ENCODE assay signal across 8 cellular contexts in genomic region chr5:64767959-64768357, GRCh38. TPM values are rescaled to one million over a fixed set of nuclear protein-coding genes. Genes with fewer than 3 reads are reported as not detected.
DNase-seq lines count a peak whose midpoint lies in the region; ATAC-seq and TF ChIP-seq lines count a peak whose summit lies in the region.

No MANE protein-coding gene starts in this region.

- H3K9me3 ChIP-seq in neural progenitor cell (ENCODE audit: low read depth): no peaks in the 10 kb centered on the region

- peaks cover 7% of the 10 kb centered on the region for H3F3A ChIP-seq in neural progenitor cell (ENCODE audit: low read depth)

- peak overlapping the region; percentile 90 for H3K4me3 ChIP-seq in neural progenitor cell

- H3K27me3 ChIP-seq in neural progenitor cell: no peaks in the 10 kb centered on the region

- H3K27ac Mint-ChIP-seq in WTC11 (peak overlapping the region; percentile 99), neural progenitor cell (peak overlapping the region; percentile 100)

- CTCF ChIA-PET in WTC11 (lab: Charles Lee): interaction anchor here (0.8 to 1.4 kb wide), 4 partner anchors 48 to 173 kb away, joined by 3 to 4 read pairs (median 3); no protein-coding TSS in a partner anchor

- H3K36me3 ChIP-seq in neural progenitor cell: peaks cover 4% of the 10 kb centered on the region

- peaks cover 94% of the 10 kb centered on the region for H3K79me2 ChIP-seq in neural progenitor cell (ENCODE audit: low read depth)

- POLR2A ChIA-PET in WTC11 (lab: Charles Lee): interaction anchor here (1.4 to 1.6 kb wide), 2 partner anchors 77 to 88 kb away, joined by 3 to 12 read pairs; partner anchors contain the start of gene SHISAL2B

- DNase-seq in ACHN (peak; percentile 7), WTC11 (ENCODE audit: low spot score) (peak; percentile 16), fibroblast of gingiva (ENCODE audit: low read depth) (peak; percentile 17), neural progenitor cell (ENCODE audit: low spot score) (peak; percentile 32), NCI-H1436 (lab: John Stamatoyannopoulos, UW) (no peak), pons (ENCODE audit: low spot score) (no peak)

- ATAC-seq in GM18907 (IDR thresholded peaks at IDR 0.05; ENCODE audit: unreplicated experiment) (peak; percentile 9), HG03175 (IDR thresholded peaks at IDR 0.05; ENCODE audit: unreplicated experiment) (peak; percentile 7), WTC11 (peak; percentile 13)

- H3K4me1 Mint-ChIP-seq in WTC11 (peaks cover 24% of the 10 kb centered on the region), neural progenitor cell (peaks cover 25% of the 10 kb centered on the region)

- in situ Hi-C loops in ACHN (cut with HindIII; ENCODE audit: low pct_ligation_motif_present, low pct_unique_long_range_greater_than_20kb, low sequenced_read_pairs): no loop called here

- H3K4me1 ChIP-seq in neural progenitor cell: peaks cover 31% of the 10 kb centered on the region

- H3K27me3 Mint-ChIP-seq in WTC11 (ENCODE audit: low read depth) (no peaks in the 10 kb centered on the region), neural progenitor cell (ENCODE audit: insufficient read depth, low read depth) (peaks cover 2% of the 10 kb centered on the region)

- H3K36me3 Mint-ChIP-seq in WTC11: peaks cover 11% of the 10 kb centered on the region
- peaks cover 6% of the 10 kb centered on the region for H3K36me3 Mint-ChIP-seq in neural progenitor cell

- H3K27ac ChIP-seq in neural progenitor cell: peak overlapping the region; percentile 98

- H3K4me3 Mint-ChIP-seq in WTC11: peak overlapping the region; percentile 100
- peak overlapping the region; percentile 100 for H3K4me3 Mint-ChIP-seq in neural progenitor cell

- peaks cover 9% of the 10 kb centered on the region for H4K20me1 ChIP-seq in neural progenitor cell (ENCODE audit: low read depth)

- no peak for TF ChIP-seq CTCF in WTC11 (IDR thresholded peaks at IDR 0.05)
- TF ChIP-seq CTCF in neural progenitor cell (IDR thresholded peaks at IDR 0.05): no peak

- H3K9me3 Mint-ChIP-seq in WTC11 (no peaks in the 10 kb centered on the region), neural progenitor cell (no peaks in the 10 kb centered on the region)

- H3K9ac ChIP-seq in neural progenitor cell: peak overlapping the region; percentile 99

- peak overlapping the region; percentile 91 for H3K4me2 ChIP-seq in neural progenitor cell

- peak overlapping the region; percentile 99 for H2AFZ ChIP-seq in neural progenitor cell (replicated peaks)

TF ChIP-seq in WTC11, 78 proteins besides CTCF, POLR2A, EP300 and RAD21 (continues in another document):
- TF ChIP-seq CDX4 (CRISPR knock-in tag; IDR thresholded peaks at IDR 0.05; ENCODE audit: borderline replicate concordance): no peak
- TF ChIP-seq EMX1 (CRISPR knock-in tag; IDR thresholded peaks at IDR 0.05): no peak
- TF ChIP-seq ATF6 (CRISPR knock-in tag; IDR thresholded peaks at IDR 0.05): no peak
- no peak for TF ChIP-seq FOXK1 (CRISPR knock-in tag; IDR thresholded peaks at IDR 0.05)
- no peak for TF ChIP-seq ATF3 (CRISPR knock-in tag; conservative IDR thresholded peaks at IDR 0.05)
- TF ChIP-seq ZNF281 (CRISPR knock-in tag; IDR thresholded peaks at IDR 0.05): no peak
- TF ChIP-seq ATF2 (CRISPR knock-in tag; IDR thresholded peaks at IDR 0.05; ENCODE audit: borderline replicate concordance, low read depth): no peak
- TF ChIP-seq GABPB1 (CRISPR knock-in tag; IDR thresholded peaks at IDR 0.05): no peak
- no peak for TF ChIP-seq IRF1 (CRISPR knock-in tag; IDR thresholded peaks at IDR 0.05)
- TF ChIP-seq CBFB (CRISPR knock-in tag; IDR thresholded peaks at IDR 0.05; ENCODE audit: low read depth): no peak
- TF ChIP-seq NR3C1 (CRISPR knock-in tag; conservative IDR thresholded peaks at IDR 0.05; ENCODE audit: low read depth): no peak
- TF ChIP-seq ETV6 (CRISPR knock-in tag; IDR thresholded peaks at IDR 0.05): no peak
- no peak for TF ChIP-seq RORB (CRISPR knock-in tag; IDR thresholded peaks at IDR 0.05)
- no peak for TF ChIP-seq SMAD3 (CRISPR knock-in tag; IDR thresholded peaks at IDR 0.05; ENCODE audit: borderline replicate concordance)

RNA-seq across cellular contexts. Expression of gene SREK1IP1, which starts 0.5 kb away (rescaled TPM):
- total RNA-seq in WTC11 (2021) (24.3 to 26.5 TPM (median 26.2 TPM) in 3 replicates), neural progenitor cell (ENCODE audit: low replicate concordance) (26.1 and 37.9 TPM in 2 replicates)

RNA-seq across cellular contexts. Expression of gene CWC27, which starts 0.8 kb away (rescaled TPM):
- 39.2 to 42.7 TPM (median 40.5 TPM) in 3 replicates for total RNA-seq in WTC11 (2021)
- total RNA-seq in neural progenitor cell (ENCODE audit: low replicate concordance): 40.6 and 56.6 TPM in 2 replicates

Comparison
In these comparisons a context has a peak if more than half of its experiments do, and no peak if none do; other contexts are left out.
1. DNase-seq: peak in ACHN (single experiment), WTC11 (single experiment), fibroblast of gingiva (single experiment) and neural progenitor cell (single experiment); none in NCI-H1436 (single experiment) and pons (single experiment).
2. Peak in every context shown above with its lines, with median percentiles within 50 percentile points of each other: ATAC-seq.